ENCODE assay signal across 8 cellular contexts in the genomic region with DNA sequence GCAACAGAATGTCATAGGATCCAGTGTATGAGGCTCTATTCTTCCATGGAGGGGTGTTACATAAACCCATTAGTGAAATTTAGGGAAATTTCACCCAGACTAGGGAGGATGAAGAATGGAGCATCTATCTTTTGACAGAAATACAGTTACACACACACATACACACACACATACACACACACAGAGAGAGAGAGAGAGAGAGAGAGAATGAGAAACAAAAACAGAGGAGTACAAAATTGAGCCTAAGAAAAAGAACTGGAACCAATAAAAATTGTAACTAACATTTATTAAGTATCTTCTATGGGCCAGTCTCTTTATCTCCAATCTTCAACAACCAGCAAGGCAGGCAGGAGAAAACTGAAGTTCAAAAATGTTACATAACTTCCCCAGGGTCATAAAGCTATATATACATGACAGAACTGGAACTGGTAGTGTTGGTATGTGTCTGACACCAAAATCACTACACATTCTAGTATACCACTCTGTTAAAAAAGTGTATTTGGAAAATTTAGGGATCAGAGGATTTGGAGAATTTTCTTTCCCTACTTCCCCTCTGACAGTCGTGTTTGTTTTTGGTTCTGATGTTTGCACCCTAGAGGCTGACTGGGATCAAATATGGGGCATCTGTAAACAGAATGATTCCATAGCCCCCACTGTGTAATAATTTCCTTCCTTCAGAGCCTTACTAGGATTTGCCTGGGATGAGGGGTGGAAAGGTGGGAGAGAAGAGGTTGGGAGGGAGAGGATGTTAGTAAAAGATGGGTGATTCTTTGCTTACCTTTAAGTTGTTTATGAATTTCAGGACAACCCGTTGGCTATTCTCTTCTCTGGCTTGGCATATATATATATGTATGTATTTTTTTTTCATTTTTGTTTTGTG. TPM values are rescaled to one million over a fixed set of nuclear protein-coding genes. Genes with fewer than 3 reads are reported as not detected.
DNase-seq lines count a peak whose midpoint lies in the region; ATAC-seq and TF ChIP-seq lines count a peak whose summit lies in the region.

No MANE protein-coding gene starts in this region.

- H3K4me1 Mint-ChIP-seq in CD8-positive, alpha-beta T cell (ENCODE audit: low read depth): peaks cover 41% of the 10 kb centered on the region
- peaks cover 20 to 51% (median 36%) of the 10 kb centered on the region in 4 donors for H3K4me1 Mint-ChIP-seq in naive thymus-derived CD8-positive, alpha-beta T cell

- DNase-seq in CD8-positive, alpha-beta T cell: no peak
- DNase-seq in MM.1S (no peak), cerebellar cortex (ENCODE audit: low spot score) (peak; percentile 50), putamen (ENCODE audit: low spot score) (no peak), NCI-H187 treated with DMSO at 0.1 percent for 48 hours (lab: John Stamatoyannopoulos, UW) (no peak)
- peak in 1 of 10 donors; percentile 16 for DNase-seq in naive thymus-derived CD8-positive, alpha-beta T cell
- no peak for DNase-seq in effector CD8-positive, alpha-beta T cell (lab: John Stamatoyannopoulos, UW)

- H3K9me2 ChIP-seq in MM.1S (replicated peaks; ENCODE audit: insufficient read depth, low read length): no peaks in the 10 kb centered on the region

- H3K27me3 Mint-ChIP-seq in CD8-positive, alpha-beta T cell (ENCODE audit: low read depth): no peaks in the 10 kb centered on the region
- peaks cover 0 to 15% (median 0%) of the 10 kb centered on the region in 5 donors for H3K27me3 Mint-ChIP-seq in naive thymus-derived CD8-positive, alpha-beta T cell

- TF ChIP-seq CTCF in CD8-positive, alpha-beta T cell (IDR thresholded peaks at IDR 0.05): no peak
- no peak for TF ChIP-seq CTCF in MM.1S (IDR thresholded peaks at IDR 0.05; ENCODE audit: low read length)

- CTCF ChIA-PET in CD8-positive, alpha-beta T cell (lab: Charles Lee): interaction anchor here (0.7 to 1.6 kb wide), 2 partner anchors 13 to 46 kb away, joined by 4 to 5 read pairs; no protein-coding TSS in a partner anchor

- H3K9ac ChIP-seq in MM.1S (ENCODE audit: low read length): no peak overlapping the region

- POLR2A ChIA-PET in CD8-positive, alpha-beta T cell (lab: Charles Lee): interaction anchor here (0.8 kb wide), 1 partner anchor 228 kb away, joined by 3 read pairs; no protein-coding TSS in a partner anchor
- POLR2A ChIA-PET in naive thymus-derived CD8-positive, alpha-beta T cell (lab: Charles Lee): interaction anchor here (0.7 kb wide), 1 partner anchor 9 kb away, joined by 7 read pairs; no protein-coding TSS in a partner anchor

- H3K27ac Mint-ChIP-seq in CD8-positive, alpha-beta T cell: peak overlapping the region; percentile 82
- H3K27ac Mint-ChIP-seq in naive thymus-derived CD8-positive, alpha-beta T cell: peak overlapping the region; percentile 36 to 91 (median 85)

- intact Hi-C loops in CD8-positive, alpha-beta T cell (cut with DNase I, micrococcal nuclease): loop anchor here (5.0 to 10.0 kb wide), 5 partner anchors 136 to 604 kb away; a partner anchor contains a TSS

- ATAC-seq in CD8-positive, alpha-beta T cell: no peak
- no peak for ATAC-seq in naive thymus-derived CD8-positive, alpha-beta T cell
- no peak for ATAC-seq in HG02623 (IDR thresholded peaks at IDR 0.05; ENCODE audit: unreplicated experiment)

- H3K27ac ChIP-seq in CD8-positive, alpha-beta T cell (ENCODE audit: low read depth, low read length): no peak overlapping the region
- H3K27ac ChIP-seq in MM.1S (ENCODE audit: low read length): no peak overlapping the region

- peaks cover 21% of the 10 kb centered on the region for H3K4me1 ChIP-seq in CD8-positive, alpha-beta T cell (ENCODE audit: insufficient read depth, low read length)
- peaks cover 19% of the 10 kb centered on the region for H3K4me1 ChIP-seq in MM.1S (ENCODE audit: low read length)

- H3F3A ChIP-seq in MM.1S (ENCODE audit: insufficient read depth, low read length): no peaks in the 10 kb centered on the region

- no peaks in the 10 kb centered on the region for H4K20me1 ChIP-seq in MM.1S (ENCODE audit: insufficient read depth, low read length)

- no peaks in the 10 kb centered on the region for H3K36me3 ChIP-seq in CD8-positive, alpha-beta T cell (ENCODE audit: insufficient read depth, low read length)
- H3K36me3 ChIP-seq in MM.1S (replicated peaks; ENCODE audit: insufficient read depth, low read length): no peaks in the 10 kb centered on the region

- H3K4me3 Mint-ChIP-seq in CD8-positive, alpha-beta T cell: peak overlapping the region; percentile 87
- peak overlapping the region; percentile 73 to 91 (median 87) for H3K4me3 Mint-ChIP-seq in naive thymus-derived CD8-positive, alpha-beta T cell

- no peaks in the 10 kb centered on the region for H3K27me3 ChIP-seq in CD8-positive, alpha-beta T cell (ENCODE audit: insufficient read depth, low read length)
- H3K27me3 ChIP-seq in MM.1S (replicated peaks; ENCODE audit: insufficient read depth, low read length): 0 out of 2 replicates have a peak, but pooled peaks cover 5% of the 10 kb centered on the region

- H3K9me3 Mint-ChIP-seq in CD8-positive, alpha-beta T cell: no peaks in the 10 kb centered on the region
- no peaks in the 10 kb centered on the region for H3K9me3 Mint-ChIP-seq in naive thymus-derived CD8-positive, alpha-beta T cell

- H3K9me3 ChIP-seq in CD8-positive, alpha-beta T cell (ENCODE audit: low read length): no peaks in the 10 kb centered on the region
- no peaks in the 10 kb centered on the region for H3K9me3 ChIP-seq in MM.1S (replicated peaks; ENCODE audit: insufficient read depth, low read length)

- no peak overlapping the region for H2AFZ ChIP-seq in MM.1S (ENCODE audit: low read length)

- H3K36me3 Mint-ChIP-seq in CD8-positive, alpha-beta T cell: peaks cover 4% of the 10 kb centered on the region
- H3K36me3 Mint-ChIP-seq in naive thymus-derived CD8-positive, alpha-beta T cell: no peaks in the 10 kb centered on the region

- H3K79me2 ChIP-seq in MM.1S (ENCODE audit: low read length): peaks cover 11% of the 10 kb centered on the region; the same call in 1 of the 2 replicates

- no peak overlapping the region for H3K4me3 ChIP-seq in CD8-positive, alpha-beta T cell (ENCODE audit: low read depth, low read length)
- no peak overlapping the region for H3K4me3 ChIP-seq in MM.1S (ENCODE audit: low read length)

- peak overlapping the region; percentile 85; the same call in 1 of the 2 replicates for H3K4me2 ChIP-seq in MM.1S (ENCODE audit: low read depth, low read length)

RNA-seq across cellular contexts. Expression of a gene that starts 1.0 kb away (rescaled TPM):
- total RNA-seq in CD8-positive, alpha-beta T cell: 1 to 10 TPM; 5.9 to 6.3 TPM
- total RNA-seq in naive thymus-derived CD8-positive, alpha-beta T cell: 10 to 100 TPM; 12.8 to 14.7 TPM
- 1 to 10 TPM; 1.5 to 4.3 (median 2.9) TPM for polyA plus RNA-seq in naive thymus-derived CD8-positive, alpha-beta T cell
